Comparison of ENCODE assay signal across 11 cellular contexts in the genomic region with DNA sequence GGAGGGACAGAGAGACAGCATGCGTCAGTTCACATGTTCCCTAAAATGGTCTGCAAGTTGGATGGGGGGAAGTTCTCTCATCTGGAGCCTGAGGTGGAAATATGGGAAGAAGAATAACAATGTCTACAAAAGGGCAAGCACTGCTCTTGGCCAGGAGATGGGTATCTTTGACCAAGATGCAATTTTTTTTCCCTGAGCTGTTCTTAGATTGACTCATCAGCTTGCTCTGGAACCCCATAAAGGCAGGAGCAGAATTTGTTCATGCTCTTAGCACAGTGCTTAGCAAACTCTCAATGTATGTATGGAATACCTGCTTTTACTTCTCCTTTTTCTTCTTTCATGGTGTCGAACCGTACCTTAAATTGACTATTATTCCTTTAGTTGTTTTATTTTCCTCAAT.
DNase-seq lines count a peak whose midpoint lies in the region; ATAC-seq and TF ChIP-seq lines count a peak whose summit lies in the region.
"Had no signal": no experiment of that assay in that cellular context is flagged by ENCODE, and none has a peak within 500 bp of the region (broad histone marks: within the 10 kb centered on the region; RNA-seq: fewer than 3 reads in every experiment).

No MANE protein-coding gene starts in this region.

- ATAC-seq in GM18868 (IDR thresholded peaks at IDR 0.05; ENCODE audit: unreplicated experiment) (peak; percentile 65), HG02571 (IDR thresholded peaks at IDR 0.05; ENCODE audit: unreplicated experiment) (peak; percentile 47)

- DNase-seq in osteoblast (ENCODE audit: insufficient read length, low spot score, missing footprints) (no peak), 8988T (no peak), anterior cingulate cortex (lab: John Stamatoyannopoulos, UW) (no peak)
- no peak for DNase-seq in stimulated activated CD4-positive, alpha-beta T cell treated with anti-CD3 and anti-CD28 coated beads, Interleukin-2, amount 100 ng/mL, for 24 hours
- DNase-seq: mesenchymal stem cell; NCI-H526; stimulated activated naive CD4-positive, alpha-beta T cell treated with Interleukin-2 at 50 U/mL for 16 hours had no signal

- H3K36me3 ChIP-seq in osteoblast (ENCODE audit: insufficient read depth, low read length): no peaks in the 10 kb centered on the region

- H3K4me1 ChIP-seq in osteoblast (ENCODE audit: insufficient read depth, low read length): peaks cover 12% of the 10 kb centered on the region

- H3K27ac ChIP-seq in osteoblast (ENCODE audit: low read depth, low read length): no peak overlapping the region

- peaks cover 2% of the 10 kb centered on the region for H3K27me3 Mint-ChIP-seq in IgD-negative memory B cell

- peaks cover 35 to 57% (median 47%) of the 10 kb centered on the region in 3 donors for H3K4me1 Mint-ChIP-seq in IgD-negative memory B cell

- H3K9me3 Mint-ChIP-seq in IgD-negative memory B cell: no peaks in the 10 kb centered on the region
- H3K9me3 Mint-ChIP-seq: activated naive CD4-positive, alpha-beta T cell treated with anti-CD3 and anti-CD28 coated beads, Interleukin-2, amount 50 U/mL, for 24 hours had no signal

- peak overlapping the region in 1 of 3 donors; percentile 97 for H3K27ac Mint-ChIP-seq in IgD-negative memory B cell
- H3K27ac Mint-ChIP-seq: activated naive CD4-positive, alpha-beta T cell treated with anti-CD3 and anti-CD28 coated beads, Interleukin-2, amount 50 U/mL, for 24 hours had no signal

- H3K4me3 Mint-ChIP-seq in IgD-negative memory B cell: peak overlapping the region in 3 of 4 donors; percentile 0 to 78 (median 72)
- H3K4me3 Mint-ChIP-seq: activated naive CD4-positive, alpha-beta T cell treated with anti-CD3 and anti-CD28 coated beads, Interleukin-2, amount 50 U/mL, for 24 hours had no signal

- no peaks in the 10 kb centered on the region for H3K27me3 ChIP-seq in osteoblast (ENCODE audit: insufficient read depth, low read length)

- no peaks in the 10 kb centered on the region for H3K79me2 ChIP-seq in osteoblast (ENCODE audit: insufficient read depth, low read length)

- H3K36me3 Mint-ChIP-seq in IgD-negative memory B cell: no peaks in the 10 kb centered on the region
- H3K36me3 Mint-ChIP-seq: activated naive CD4-positive, alpha-beta T cell treated with anti-CD3 and anti-CD28 coated beads, Interleukin-2, amount 50 U/mL, for 24 hours had no signal

- TF ChIP-seq CTCF in osteoblast (IDR thresholded peaks at IDR 0.05; ENCODE audit: extremely low read depth, low read depth, low read length): peak; percentile 38

- H3K4me3 ChIP-seq in osteoblast (ENCODE audit: insufficient read depth, low read length): no peak overlapping the region

- no peaks in the 10 kb centered on the region for H3K9me3 ChIP-seq in osteoblast (ENCODE audit: low read depth, low read length)

- no peaks in the 10 kb centered on the region for H4K20me1 ChIP-seq in osteoblast (ENCODE audit: insufficient read depth, low read length)

- no peak overlapping the region for H3K4me2 ChIP-seq in osteoblast (ENCODE audit: insufficient read depth, low read length)

- no peak overlapping the region for H2AFZ ChIP-seq in osteoblast (ENCODE audit: low read length)
